ENCODE assay signal across 18 cellular contexts in genomic region chr5:135079282-135079681, GRCh38. TPM values are rescaled to one million over a fixed set of nuclear protein-coding genes. Genes with fewer than 3 reads are reported as not detected.
DNase-seq lines count a peak whose midpoint lies in the region; ATAC-seq and TF ChIP-seq lines count a peak whose summit lies in the region.
"Had no signal": no experiment of that assay in that cellular context is flagged by ENCODE, and none has a peak within 500 bp of the region (broad histone marks: within the 10 kb centered on the region; RNA-seq: fewer than 3 reads in every experiment).

No MANE protein-coding gene starts in this region.

- H3K9me3 ChIP-seq in IMR-90 (ENCODE audit: control insufficient read depth, insufficient read depth, low read length) (peaks cover 11% of the 10 kb centered on the region), gastroesophageal sphincter (peaks cover 0 to 23% (median 0%) of the 10 kb centered on the region in 3 donors)

- TF ChIP-seq POLR2A in IMR-90 (IDR thresholded peaks at IDR 0.05; ENCODE audit: low read depth, low read length) = no peak
- TF ChIP-seq POLR2A in gastroesophageal sphincter (IDR thresholded peaks at IDR 0.05) = no peak

- no peak overlapping the region for H3K23ac ChIP-seq in IMR-90 (ENCODE audit: low read depth, low read length)

- no peaks in the 10 kb centered on the region for H3K79me1 ChIP-seq in IMR-90 (ENCODE audit: low read depth in 1 of 2, low read length in 2 of 2)

- TF ChIP-seq CTCF in IMR-90 (conservative IDR thresholded peaks at IDR 0.05; ENCODE audit: low read depth, low read length) (no peak), gastroesophageal sphincter (IDR thresholded peaks at IDR 0.05) (no peak)

- no peak overlapping the region for H3K9ac ChIP-seq in IMR-90 (ENCODE audit: low read depth, low read length)

- no peak overlapping the region for H2BK5ac ChIP-seq in IMR-90 (ENCODE audit: low read depth, low read length, poor library complexity, severe bottlenecking)

- H3K18ac ChIP-seq in IMR-90 (ENCODE audit: low read depth, low read length) = no peak overlapping the region

- no peak overlapping the region for H2BK20ac ChIP-seq in IMR-90 (ENCODE audit: low read depth, low read length)

- H4K5ac ChIP-seq in IMR-90 (ENCODE audit: low read depth, low read length) = no peak overlapping the region

- H3K4me1 Mint-ChIP-seq in activated naive CD4-positive, alpha-beta T cell treated with anti-CD3 and anti-CD28 coated beads, Interleukin-2, amount 10 ng/mL, durations not matched to agents 7 days and 5 days = no peaks in the 10 kb centered on the region
- H3K4me1 Mint-ChIP-seq: B cell, IgD-negative memory B cell had no signal

- DNase-seq in activated naive CD4-positive, alpha-beta T cell treated with anti-CD3 and anti-CD28 coated beads, Interleukin-2, amount 10 ng/mL, durations not matched to agents 7 days and 5 days = peak; percentile 13
- no peak for DNase-seq in activated naive CD4-positive, alpha-beta T cell (lab: John Stamatoyannopoulos, UW)
- DNase-seq in IMR-90 (no peak), islet precursor cell (peak; percentile 42), NCI-H2081 (lab: John Stamatoyannopoulos, UW) (no peak)
- DNase-seq: DMS153, DMS79 treated with DMSO at 0.1 percent for 48 hours, GF-D8, GOT3, H7, HFFc6 had no signal

- peaks cover 4% of the 10 kb centered on the region; the same call in 1 of the 2 replicates for H3K4me1 ChIP-seq in IMR-90 (ENCODE audit: control insufficient read depth, insufficient read depth, low read length)
- no peaks in the 10 kb centered on the region for H3K4me1 ChIP-seq in gastroesophageal sphincter

- intact Hi-C loops in IMR-90 (cut with micrococcal nuclease) = no loop called here

- ATAC-seq in IMR-90 (ENCODE audit: low read depth) (no peak), gastroesophageal sphincter (no peak), HG03521 (IDR thresholded peaks at IDR 0.05; ENCODE audit: unreplicated experiment) (no peak)
- ATAC-seq: HCT116 had no signal

- H3K9me1 ChIP-seq in IMR-90 (ENCODE audit: insufficient read depth, low read length) = no peaks in the 10 kb centered on the region

- H3K36me3 ChIP-seq in IMR-90 (ENCODE audit: control insufficient read depth, insufficient read depth, low read length) = peaks cover 6% of the 10 kb centered on the region; the same call in 1 of the 2 replicates
- H3K36me3 ChIP-seq in gastroesophageal sphincter = peaks cover 0 to 6% of the 10 kb centered on the region in 2 donors

- CTCF ChIA-PET in activated naive CD4-positive, alpha-beta T cell treated with anti-CD3 and anti-CD28 coated beads, Interleukin-2, amount 10 ng/mL, durations not matched to agents 7 days and 5 days (lab: Charles Lee) = interaction anchor here (0.7 kb wide), 1 partner anchor 125 kb away, joined by 3 read pairs; no protein-coding TSS in a partner anchor
- CTCF ChIA-PET in IMR-90 (lab: Yijun Ruan, JAX) = no interaction called here

- no peak for TF ChIP-seq RAD21 in IMR-90 (IDR thresholded peaks at IDR 0.05; ENCODE audit: low read length)

- H4K91ac ChIP-seq in IMR-90 (ENCODE audit: insufficient read depth, low read depth, low read length) = no peak overlapping the region

- no peaks in the 10 kb centered on the region for H3K27me3 ChIP-seq in IMR-90 (ENCODE audit: control insufficient read depth, insufficient read depth, low read length)
- H3K27me3 ChIP-seq in gastroesophageal sphincter = no peaks in the 10 kb centered on the region

- H3K14ac ChIP-seq in IMR-90 (replicated peaks; ENCODE audit: low read depth, low read length) = no peak overlapping the region

- H3K36me3 Mint-ChIP-seq in activated naive CD4-positive, alpha-beta T cell treated with anti-CD3 and anti-CD28 coated beads, Interleukin-2, amount 10 ng/mL, durations not matched to agents 7 days and 5 days = no peaks in the 10 kb centered on the region
- H3K36me3 Mint-ChIP-seq: IgD-negative memory B cell had no signal

- no peak for TF ChIP-seq EP300 in gastroesophageal sphincter (IDR thresholded peaks at IDR 0.05)

- H3K4me2 ChIP-seq in IMR-90 (ENCODE audit: low read depth, low read length) = no peak overlapping the region

- H2BK15ac ChIP-seq in IMR-90 (ENCODE audit: low read depth, low read length) = no peak overlapping the region

- H2AFZ ChIP-seq in IMR-90 (replicated peaks; ENCODE audit: low read length, poor library complexity) = no peak overlapping the region

- in situ Hi-C loops in IMR-90 (cut with MboI; ENCODE audit: low sequenced_read_pairs) = no loop called here

- H3K4me3 Mint-ChIP-seq in activated naive CD4-positive, alpha-beta T cell treated with anti-CD3 and anti-CD28 coated beads, Interleukin-2, amount 10 ng/mL, durations not matched to agents 7 days and 5 days = no peak overlapping the region
- H3K4me3 Mint-ChIP-seq: B cell; CD4-positive, alpha-beta T cell; HFFc6; IgD-negative memory B cell had no signal

- H3K9me3 Mint-ChIP-seq in activated naive CD4-positive, alpha-beta T cell treated with anti-CD3 and anti-CD28 coated beads, Interleukin-2, amount 10 ng/mL, durations not matched to agents 7 days and 5 days = peaks cover 6% of the 10 kb centered on the region
- H3K9me3 Mint-ChIP-seq: CD4-positive, alpha-beta T cell had no signal

- no peak overlapping the region for H3K56ac ChIP-seq in IMR-90 (ENCODE audit: extremely low read depth, insufficient read depth, low read length)

- dilution Hi-C loops in IMR-90 (cut with HindIII; ENCODE audit: low sequenced_read_pairs, unreplicated experiment) = no loop called here

- no TSS peak for BruUV-seq in IMR-90 (replicated peaks; lab: Mats Ljungman, UMichigan)

- no peak overlapping the region for H3K4ac ChIP-seq in IMR-90 (ENCODE audit: low read depth, low read length)

- no peak overlapping the region for H2AK9ac ChIP-seq in IMR-90 (replicated peaks; ENCODE audit: low read depth, low read length, poor library complexity)

- WGBS in IMR-90 (ENCODE audit: extremely low coverage in 2 of 2, insufficient read length in 1 of 2), 2 experiments = 80% methylated on average over 1 of the region's 2 CpGs; no CpG with 5 or more reads in 1 of the 2 experiments
- 100% methylated on average over 1 of the region's 2 CpGs; no CpG with 5 or more reads in 1 of the 2 donors for WGBS in gastroesophageal sphincter (ENCODE audit: low coverage in 1 of 2), 2 donors

- H3K4me3 ChIP-seq in IMR-90 (ENCODE audit: insufficient read depth, low read depth, low read length) (no peak overlapping the region), gastroesophageal sphincter (no peak overlapping the region)

- H2AK5ac ChIP-seq in IMR-90 (ENCODE audit: low read depth, low read length) = 0 out of 2 replicates have a peak overlapping the region, but pooled peaks have one; percentile 21

- H3K27ac Mint-ChIP-seq in activated naive CD4-positive, alpha-beta T cell treated with anti-CD3 and anti-CD28 coated beads, Interleukin-2, amount 10 ng/mL, durations not matched to agents 7 days and 5 days = no peak overlapping the region
- H3K27ac Mint-ChIP-seq: B cell; CD4-positive, alpha-beta T cell; HFFc6 had no signal

- peaks cover 33% of the 10 kb centered on the region for H3K27me3 Mint-ChIP-seq in activated naive CD4-positive, alpha-beta T cell treated with anti-CD3 and anti-CD28 coated beads, Interleukin-2, amount 10 ng/mL, durations not matched to agents 7 days and 5 days

- H4K20me1 ChIP-seq in IMR-90 (ENCODE audit: insufficient read depth, low read length) = peaks cover 2% of the 10 kb centered on the region

- no peak overlapping the region for H2BK120ac ChIP-seq in IMR-90 (ENCODE audit: low read depth, low read length)

- POLR2A ChIA-PET in IMR-90 (lab: Charles Lee; ENCODE audit: unreplicated experiment) = no interaction called here

- H3K27ac ChIP-seq in IMR-90 (ENCODE audit: insufficient read depth, low read length) = no peak overlapping the region
- no peak overlapping the region for H3K27ac ChIP-seq in gastroesophageal sphincter
- H3K27ac ChIP-seq: C4-2B had no signal

- H4K8ac ChIP-seq in IMR-90 (ENCODE audit: low read depth in 2 of 2, low read length in 2 of 2) = no peak overlapping the region

TF ChIP-seq in IMR-90, 13 proteins besides CTCF, POLR2A, EP300 and RAD21:
- TF ChIP-seq RFX5 (IDR thresholded peaks at IDR 0.05; ENCODE audit: low read depth, low read length) (no peak), RCOR1 (IDR thresholded peaks at IDR 0.05; ENCODE audit: insufficient replicate concordance, low read length) (no peak), CHD1 (IDR thresholded peaks at IDR 0.05; ENCODE audit: low read depth, low read length) (no peak), MAZ (IDR thresholded peaks at IDR 0.05; ENCODE audit: borderline replicate concordance, low read depth, low read length) (no peak), ELK1 (IDR thresholded peaks at IDR 0.05; ENCODE audit: borderline replicate concordance, low read depth, low read length) (no peak), BHLHE40 (IDR thresholded peaks at IDR 0.05; ENCODE audit: low read depth, low read length) (no peak), CEBPB (IDR thresholded peaks at IDR 0.05; ENCODE audit: low read depth, low read length) (no peak), SMC3 (IDR thresholded peaks at IDR 0.05; ENCODE audit: low read depth, low read length) (no peak)

RNA-seq across cellular contexts. Expression of gene PITX1, which starts 45.3 kb away (rescaled TPM):
- 10.3 and 10.4 TPM in 2 replicates for total RNA-seq in IMR-90 (2012; rRNA removed)
- polyA plus RNA-seq in IMR-90 (2012; rRNA removed) = 29.8 and 41.9 TPM in 2 replicates
- polyA plus RNA-seq in IMR-90 (2012; cell fraction: cytosol; rRNA removed) = 29.9 and 83.6 TPM in 2 replicates
- polyA plus RNA-seq in IMR-90 (2012; cell fraction: nucleus; rRNA removed; ENCODE audit: low replicate concordance) = 40.5 and 74.0 TPM in 2 replicates
- total RNA-seq in gastroesophageal sphincter = 100 to 1,000 TPM in 2 of 4 donors, 10 to 100 TPM in 2; 17.0 to 182 (median 79.6) TPM
- total RNA-seq: B cell; CD4-positive, alpha-beta T cell; H7 had no signal

Comparison
In these comparisons a context has a peak if more than half of its experiments do, and no peak if none do; other contexts are left out.
1. DNase-seq: peak in activated naive CD4-positive, alpha-beta T cell treated with anti-CD3 and anti-CD28 coated beads, Interleukin-2, amount 10 ng/mL, durations not matched to agents 7 days and 5 days (single experiment) and islet precursor cell (single experiment); none in activated naive CD4-positive, alpha-beta T cell (0 of 4), IMR-90 (single experiment) and NCI-H2081 (0 of 2).